Comparison of ENCODE assay signal across 10 cellular contexts in genomic region chr4:142549726-142550463, GRCh38.
A peak's percentile ranks its signal among the peaks of the same experiment; 100 is the strongest.
DNase-seq lines count a peak whose midpoint lies in the region; ATAC-seq and TF ChIP-seq lines count a peak whose summit lies in the region.
"Had no signal": no experiment of that assay in that cellular context is flagged by ENCODE, and none has a peak within 500 bp of the region (broad histone marks: within the 10 kb centered on the region; RNA-seq: fewer than 3 reads in every experiment).

No MANE protein-coding gene starts in this region.

- no peaks in the 10 kb centered on the region for H3K36me3 ChIP-seq in HEK293 (ENCODE audit: control insufficient read depth in 2 of 2, insufficient read depth in 1 of 2, low read length in 2 of 2)

- CTCF ChIA-PET in HEK293 (lab: Yijun Ruan, JAX) (no interaction called here), GM10248 (lab: Yijun Ruan, JAX) (no interaction called here)

- no peak overlapping the region for H3K27ac ChIP-seq in HEK293 (ENCODE audit: extremely low read depth, low read depth, low read length)

- no peak overlapping the region for H3K4me3 ChIP-seq in HEK293 (ENCODE audit: low read depth, low read length)

- TF ChIP-seq CTCF in HEK293 (tag by site-specific recombination; IDR thresholded peaks at IDR 0.05) = no peak
- TF ChIP-seq CTCF in GM10248 (IDR thresholded peaks at IDR 0.05; ENCODE audit: control extremely low read depth, extremely low read depth, low read depth, missing control alignments) = no peak

- POLR2A ChIA-PET in HEK293 (lab: Yijun Ruan, JAX) (interaction anchor here (0.6 kb wide), 1 partner anchor 509 kb away, joined by 6 read pairs; no protein-coding TSS in a partner anchor), GM10248 (lab: Yijun Ruan, JAX) (no interaction called here)

- H3K9me3 ChIP-seq in HEK293 (ENCODE audit: control insufficient read depth, insufficient read depth, low read depth, low read length) = no peaks in the 10 kb centered on the region

- ATAC-seq in HG02571 (IDR thresholded peaks at IDR 0.05; ENCODE audit: unreplicated experiment) = no peak
- ATAC-seq: left cardiac atrium had no signal

- DNase-seq in A172 (ENCODE audit: low spot score) = peak; percentile 98
- DNase-seq in RKO (ENCODE audit: low spot score) = peak; percentile 46
- peak; percentile 66 for DNase-seq in fibroblast of peridontal ligament (ENCODE audit: extremely low read depth)
- DNase-seq in activated effector memory CD4-positive, alpha-beta T cell treated with Interleukin-2 at 50 U/mL for 16 hours = no peak
- no peak for DNase-seq in GM10248 (ENCODE audit: extremely low spot score)
- DNase-seq in epidermal melanocyte (ENCODE audit: insufficient read length, low spot score) = no peak
- DNase-seq: DMS 273 treated with DMSO at 0.1 percent for 48 hours, left cardiac atrium had no signal

- peaks cover 5% of the 10 kb centered on the region; the same call in 1 of the 2 replicates for H3K4me1 ChIP-seq in HEK293 (ENCODE audit: control insufficient read depth, insufficient read depth, low read length)

TF ChIP-seq in HEK293, 187 proteins besides CTCF, POLR2A, EP300 and RAD21 (continues in another document):
- TF ChIP-seq HOXC10 (CRISPR knock-in tag; IDR thresholded peaks at IDR 0.05) = no peak
- TF ChIP-seq ZNF747 (tag by site-specific recombination; IDR thresholded peaks at IDR 0.05) = no peak
- TF ChIP-seq, protein P1, sequence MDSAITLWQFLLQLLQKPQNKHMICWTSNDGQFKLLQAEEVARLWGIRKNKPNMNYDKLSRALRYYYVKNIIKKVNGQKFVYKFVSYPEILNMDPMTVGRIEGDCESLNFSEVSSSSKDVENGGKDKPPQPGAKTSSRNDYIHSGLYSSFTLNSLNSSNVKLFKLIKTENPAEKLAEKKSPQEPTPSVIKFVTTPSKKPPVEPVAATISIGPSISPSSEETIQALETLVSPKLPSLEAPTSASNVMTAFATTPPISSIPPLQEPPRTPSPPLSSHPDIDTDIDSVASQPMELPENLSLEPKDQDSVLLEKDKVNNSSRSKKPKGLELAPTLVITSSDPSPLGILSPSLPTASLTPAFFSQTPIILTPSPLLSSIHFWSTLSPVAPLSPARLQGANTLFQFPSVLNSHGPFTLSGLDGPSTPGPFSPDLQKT (IDR thresholded peaks at IDR 0.05; ENCODE audit: borderline replicate concordance, low read depth, low read length) = no peak
- TF ChIP-seq ZBTB8A (tag by site-specific recombination; IDR thresholded peaks at IDR 0.05) = no peak
- TF ChIP-seq ZNF776 (tag by site-specific recombination; IDR thresholded peaks at IDR 0.05; ENCODE audit: borderline replicate concordance) = no peak
- TF ChIP-seq ZNF791 (tag by site-specific recombination; IDR thresholded peaks at IDR 0.05) = no peak
- TF ChIP-seq SALL2 (tag by site-specific recombination; IDR thresholded peaks at IDR 0.05; ENCODE audit: borderline replicate concordance) = no peak
- no peak for TF ChIP-seq ZBTB21 (tag by site-specific recombination; IDR thresholded peaks at IDR 0.05)
- peak; percentile 34; the same call in 1 of the 2 replicates for TF ChIP-seq ZNF366 (tag by site-specific recombination; conservative IDR thresholded peaks at IDR 0.05)
- no peak for TF ChIP-seq ZNF174 (tag by site-specific recombination; IDR thresholded peaks at IDR 0.05)
- no peak for TF ChIP-seq REPIN1 (tag by site-specific recombination; IDR thresholded peaks at IDR 0.05; ENCODE audit: low read depth)
- TF ChIP-seq ZNF350 (tag by site-specific recombination; IDR thresholded peaks at IDR 0.05) = no peak
- no peak for TF ChIP-seq ZNF664 (tag by site-specific recombination; IDR thresholded peaks at IDR 0.05)
- TF ChIP-seq, protein P2, sequence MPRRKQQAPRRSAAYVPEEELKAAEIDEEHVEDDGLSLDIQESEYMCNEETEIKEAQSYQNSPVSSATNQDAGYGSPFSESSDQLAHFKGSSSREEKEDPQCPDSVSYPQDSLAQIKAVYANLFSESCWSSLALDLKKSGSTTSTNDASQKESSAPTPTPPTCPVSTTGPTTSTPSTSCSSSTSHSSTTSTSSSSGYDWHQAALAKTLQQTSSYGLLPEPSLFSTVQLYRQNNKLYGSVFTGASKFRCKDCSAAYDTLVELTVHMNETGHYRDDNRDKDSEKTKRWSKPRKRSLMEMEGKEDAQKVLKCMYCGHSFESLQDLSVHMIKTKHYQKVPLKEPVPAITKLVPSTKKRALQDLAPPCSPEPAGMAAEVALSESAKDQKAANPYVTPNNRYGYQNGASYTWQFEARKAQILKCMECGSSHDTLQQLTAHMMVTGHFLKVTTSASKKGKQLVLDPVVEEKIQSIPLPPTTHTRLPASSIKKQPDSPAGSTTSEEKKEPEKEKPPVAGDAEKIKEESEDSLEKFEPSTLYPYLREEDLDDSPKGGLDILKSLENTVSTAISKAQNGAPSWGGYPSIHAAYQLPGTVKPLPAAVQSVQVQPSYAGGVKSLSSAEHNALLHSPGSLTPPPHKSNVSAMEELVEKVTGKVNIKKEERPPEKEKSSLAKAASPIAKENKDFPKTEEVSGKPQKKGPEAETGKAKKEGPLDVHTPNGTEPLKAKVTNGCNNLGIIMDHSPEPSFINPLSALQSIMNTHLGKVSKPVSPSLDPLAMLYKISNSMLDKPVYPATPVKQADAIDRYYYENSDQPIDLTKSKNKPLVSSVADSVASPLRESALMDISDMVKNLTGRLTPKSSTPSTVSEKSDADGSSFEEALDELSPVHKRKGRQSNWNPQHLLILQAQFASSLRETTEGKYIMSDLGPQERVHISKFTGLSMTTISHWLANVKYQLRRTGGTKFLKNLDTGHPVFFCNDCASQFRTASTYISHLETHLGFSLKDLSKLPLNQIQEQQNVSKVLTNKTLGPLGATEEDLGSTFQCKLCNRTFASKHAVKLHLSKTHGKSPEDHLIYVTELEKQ (tag by site-specific recombination; IDR thresholded peaks at IDR 0.05; ENCODE audit: borderline replicate concordance) = no peak
- peak; percentile 82 for TF ChIP-seq ZIC2 (tag by site-specific recombination; IDR thresholded peaks at IDR 0.05)
- TF ChIP-seq ZNF324 (tag by site-specific recombination; IDR thresholded peaks at IDR 0.05) = no peak
- no peak for TF ChIP-seq ZNF112 (tag by site-specific recombination; IDR thresholded peaks at IDR 0.05)
- no peak for TF ChIP-seq ZNF26 (tag by site-specific recombination; IDR thresholded peaks at IDR 0.05)
- TF ChIP-seq BCL11A (tag by site-specific recombination; IDR thresholded peaks at IDR 0.05; ENCODE audit: low read depth) = no peak
- no peak for TF ChIP-seq KLF8 (tag by site-specific recombination; IDR thresholded peaks at IDR 0.05)
- TF ChIP-seq MZF1 (tag by site-specific recombination; IDR thresholded peaks at IDR 0.05; ENCODE audit: borderline replicate concordance) = no peak
- TF ChIP-seq ZNF169 (tag by site-specific recombination; IDR thresholded peaks at IDR 0.05) = no peak
- no peak for TF ChIP-seq ZNF654 (tag by site-specific recombination; IDR thresholded peaks at IDR 0.05; ENCODE audit: low read depth)
- TF ChIP-seq GLIS1 (tag by site-specific recombination; IDR thresholded peaks at IDR 0.05) = peak; percentile 83
- TF ChIP-seq ZNF510 (tag by site-specific recombination; IDR thresholded peaks at IDR 0.05; ENCODE audit: insufficient replicate concordance) = no peak
- TF ChIP-seq ZSCAN16 (tag by site-specific recombination; IDR thresholded peaks at IDR 0.05) = no peak
- TF ChIP-seq ZNF214 (tag by site-specific recombination; IDR thresholded peaks at IDR 0.05; ENCODE audit: borderline replicate concordance) = no peak
- TF ChIP-seq, protein P3, sequence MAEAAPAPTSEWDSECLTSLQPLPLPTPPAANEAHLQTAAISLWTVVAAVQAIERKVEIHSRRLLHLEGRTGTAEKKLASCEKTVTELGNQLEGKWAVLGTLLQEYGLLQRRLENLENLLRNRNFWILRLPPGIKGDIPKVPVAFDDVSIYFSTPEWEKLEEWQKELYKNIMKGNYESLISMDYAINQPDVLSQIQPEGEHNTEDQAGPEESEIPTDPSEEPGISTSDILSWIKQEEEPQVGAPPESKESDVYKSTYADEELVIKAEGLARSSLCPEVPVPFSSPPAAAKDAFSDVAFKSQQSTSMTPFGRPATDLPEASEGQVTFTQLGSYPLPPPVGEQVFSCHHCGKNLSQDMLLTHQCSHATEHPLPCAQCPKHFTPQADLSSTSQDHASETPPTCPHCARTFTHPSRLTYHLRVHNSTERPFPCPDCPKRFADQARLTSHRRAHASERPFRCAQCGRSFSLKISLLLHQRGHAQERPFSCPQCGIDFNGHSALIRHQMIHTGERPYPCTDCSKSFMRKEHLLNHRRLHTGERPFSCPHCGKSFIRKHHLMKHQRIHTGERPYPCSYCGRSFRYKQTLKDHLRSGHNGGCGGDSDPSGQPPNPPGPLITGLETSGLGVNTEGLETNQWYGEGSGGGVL (tag by site-specific recombination; IDR thresholded peaks at IDR 0.05) = no peak
- TF ChIP-seq ZNF211 (tag by site-specific recombination; IDR thresholded peaks at IDR 0.05; ENCODE audit: low read depth) = no peak

Comparison
In these comparisons a context has a peak if more than half of its experiments do, and no peak if none do; other contexts are left out.
1. DNase-seq: peak in A172 (single experiment), RKO (single experiment) and fibroblast of peridontal ligament (single experiment); none in activated effector memory CD4-positive, alpha-beta T cell treated with Interleukin-2 at 50 U/mL for 16 hours (single experiment), GM10248 (single experiment) and epidermal melanocyte (single experiment).